ENCODE assay signal across 20 cellular contexts in the genomic region with DNA sequence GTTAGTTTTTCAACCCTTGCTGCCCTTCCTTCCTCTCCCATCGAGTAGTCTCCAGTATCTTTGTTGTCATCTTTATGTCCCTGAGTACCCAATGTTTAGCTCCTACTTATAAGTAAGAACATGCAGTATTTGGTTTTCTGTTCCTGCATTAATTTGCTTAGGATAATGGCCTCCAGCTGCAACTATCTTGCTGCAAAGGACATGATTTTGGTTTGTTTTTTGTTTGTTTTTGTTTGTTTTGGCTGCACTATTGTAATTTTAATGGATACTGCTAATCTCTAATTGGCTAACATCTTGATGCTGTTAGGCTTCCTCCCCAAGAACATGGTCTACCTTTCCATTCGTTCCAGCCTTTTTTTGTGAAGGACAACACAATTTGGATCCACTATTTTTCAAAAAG. TPM values are rescaled to one million over a fixed set of nuclear protein-coding genes. Genes with fewer than 3 reads are reported as not detected.
DNase-seq lines count a peak whose midpoint lies in the region; ATAC-seq and TF ChIP-seq lines count a peak whose summit lies in the region.
"Had no signal": no experiment of that assay in that cellular context is flagged by ENCODE, and none has a peak within 500 bp of the region (broad histone marks: within the 10 kb centered on the region; RNA-seq: fewer than 3 reads in every experiment).

No MANE protein-coding gene starts in this region.

- H3K79me2 ChIP-seq in MM.1S (ENCODE audit: low read length): no peaks in the 10 kb centered on the region

- WGBS in esophagus muscularis mucosa: 61% methylated on average over 2 of the region's 2 CpGs

- no peak for TF ChIP-seq EP300 in esophagus muscularis mucosa (IDR thresholded peaks at IDR 0.05)

- no peaks in the 10 kb centered on the region for H3K27me3 Mint-ChIP-seq in activated naive CD8-positive, alpha-beta T cell treated with anti-CD3 and anti-CD28 coated beads, Interleukin-2, amount 10 ng/mL, durations not matched to agents 7 days and 5 days
- peaks cover 3% of the 10 kb centered on the region for H3K27me3 Mint-ChIP-seq in activated naive CD8-positive, alpha-beta T cell treated with anti-CD3 and anti-CD28 coated beads, Interleukin-2, amount 50 U/mL, for 24 hours
- no peaks in the 10 kb centered on the region for H3K27me3 Mint-ChIP-seq in activated CD8-positive, alpha-beta T cell treated with anti-CD3 and anti-CD28 coated beads for 36 hours
- H3K27me3 Mint-ChIP-seq: CD4-positive, CD25-positive, alpha-beta regulatory T cell had no signal

- H3K27ac ChIP-seq in MM.1S (ENCODE audit: low read length): no peak overlapping the region
- H3K27ac ChIP-seq in esophagus muscularis mucosa (replicated peaks in 1 of 4): no peak overlapping the region
- H3K27ac ChIP-seq: A549, HL-60, Peyer's patch had no signal

- CTCF ChIA-PET in activated CD8-positive, alpha-beta T cell treated with anti-CD3 and anti-CD28 coated beads for 36 hours (lab: Charles Lee): interaction anchor here (3.1 kb wide), 1 partner anchor 52 kb away, joined by 9 read pairs; no protein-coding TSS in a partner anchor

- H2AFZ ChIP-seq in MM.1S (ENCODE audit: low read length): no peak overlapping the region

- peak overlapping the region; percentile 25 for H3K4me3 Mint-ChIP-seq in activated naive CD8-positive, alpha-beta T cell treated with anti-CD3 and anti-CD28 coated beads, Interleukin-2, amount 10 ng/mL, durations not matched to agents 7 days and 5 days
- no peak overlapping the region for H3K4me3 Mint-ChIP-seq in activated naive CD8-positive, alpha-beta T cell treated with anti-CD3 and anti-CD28 coated beads, Interleukin-2, amount 50 U/mL, for 24 hours
- H3K4me3 Mint-ChIP-seq in activated CD8-positive, alpha-beta T cell treated with anti-CD3 and anti-CD28 coated beads for 36 hours: no peak overlapping the region
- H3K4me3 Mint-ChIP-seq: B cell; CD4-positive, CD25-positive, alpha-beta regulatory T cell; H9; HFFc6 had no signal

- POLR2A ChIA-PET in activated naive CD8-positive, alpha-beta T cell treated with anti-CD3 and anti-CD28 coated beads, Interleukin-2, amount 10 ng/mL, durations not matched to agents 7 days and 5 days (lab: Charles Lee): no interaction called here
- POLR2A ChIA-PET in activated CD8-positive, alpha-beta T cell treated with anti-CD3 and anti-CD28 coated beads for 36 hours (lab: Charles Lee): interaction anchor here (1.0 kb wide), 1 partner anchor 20 kb away, joined by 3 read pairs; no protein-coding TSS in a partner anchor

- DNase-seq in activated naive CD8-positive, alpha-beta T cell treated with anti-CD3 and anti-CD28 coated beads, Interleukin-2, amount 10 ng/mL, durations not matched to agents 7 days and 5 days: no peak
- no peak for DNase-seq in activated naive CD8-positive, alpha-beta T cell treated with anti-CD3 and anti-CD28 coated beads, Interleukin-2, amount 50 U/mL, for 24 hours
- no peak for DNase-seq in MM.1S
- DNase-seq in activated CD8-positive, alpha-beta T cell treated with anti-CD3 and anti-CD28 coated beads for 36 hours: no peak
- no peak for DNase-seq in esophagus muscularis mucosa (ENCODE audit: extremely low spot score)
- DNase-seq in NCI-H2196 (lab: John Stamatoyannopoulos, UW; ENCODE audit: unreplicated experiment): no peak
- DNase-seq in NCI-H187 (lab: John Stamatoyannopoulos, UW): no peak
- DNase-seq: DMS79; H9; HFFc6; NCI-H187 treated with DMSO at 0.1 percent for 48 hours; NCI-H2107; NK-92 treated with Interleukin-12 subunit alpha and Interleukin-12 subunit beta, amount 100 ng/mL, for 24 hours; Peyer's patch had no signal

- TF ChIP-seq CTCF in MM.1S (IDR thresholded peaks at IDR 0.05; ENCODE audit: low read length) (no peak), esophagus muscularis mucosa (IDR thresholded peaks at IDR 0.05) (no peak)
- TF ChIP-seq CTCF in activated CD8-positive, alpha-beta T cell treated with anti-CD3 and anti-CD28 coated beads for 36 hours (IDR thresholded peaks at IDR 0.05): no peak

- H3K4me2 ChIP-seq in MM.1S (ENCODE audit: low read depth, low read length): 0 out of 2 replicates have a peak overlapping the region, but pooled peaks have one; percentile 42
- H3K4me2 ChIP-seq: A549 had no signal

- no peak overlapping the region for H3K9ac ChIP-seq in MM.1S (ENCODE audit: low read length)

- no peak for TF ChIP-seq POLR2A in esophagus muscularis mucosa (IDR thresholded peaks at IDR 0.05; ENCODE audit: low read depth)

- peaks cover 8% of the 10 kb centered on the region for H3K36me3 Mint-ChIP-seq in activated naive CD8-positive, alpha-beta T cell treated with anti-CD3 and anti-CD28 coated beads, Interleukin-2, amount 10 ng/mL, durations not matched to agents 7 days and 5 days
- no peaks in the 10 kb centered on the region for H3K36me3 Mint-ChIP-seq in activated naive CD8-positive, alpha-beta T cell treated with anti-CD3 and anti-CD28 coated beads, Interleukin-2, amount 50 U/mL, for 24 hours (ENCODE audit: low read depth)
- no peaks in the 10 kb centered on the region for H3K36me3 Mint-ChIP-seq in activated CD8-positive, alpha-beta T cell treated with anti-CD3 and anti-CD28 coated beads for 36 hours (ENCODE audit: low read depth)
- H3K36me3 Mint-ChIP-seq: CD4-positive, CD25-positive, alpha-beta regulatory T cell had no signal

- no peak for ATAC-seq in activated naive CD8-positive, alpha-beta T cell treated with anti-CD3 and anti-CD28 coated beads, Interleukin-2, amount 10 ng/mL, durations not matched to agents 7 days and 5 days (ENCODE audit: low read depth)
- no peak for ATAC-seq in activated naive CD8-positive, alpha-beta T cell treated with anti-CD3 and anti-CD28 coated beads, Interleukin-2, amount 50 U/mL, for 24 hours
- ATAC-seq in activated CD8-positive, alpha-beta T cell treated with anti-CD3 and anti-CD28 coated beads for 36 hours: no peak
- ATAC-seq: A549, HepG2 had no signal

- no peaks in the 10 kb centered on the region for H3K9me2 ChIP-seq in MM.1S (replicated peaks; ENCODE audit: insufficient read depth, low read length)

- H3K36me3 ChIP-seq in MM.1S (replicated peaks; ENCODE audit: insufficient read depth, low read length): no peaks in the 10 kb centered on the region
- H3K36me3 ChIP-seq in esophagus muscularis mucosa: no peaks in the 10 kb centered on the region
- H3K36me3 ChIP-seq: Peyer's patch had no signal

- H4K20me1 ChIP-seq in MM.1S (ENCODE audit: insufficient read depth, low read length): no peaks in the 10 kb centered on the region

- peaks cover 20% of the 10 kb centered on the region for H3K4me1 ChIP-seq in MM.1S (ENCODE audit: low read length)
- no peaks in the 10 kb centered on the region for H3K4me1 ChIP-seq in esophagus muscularis mucosa
- H3K4me1 ChIP-seq: A549, Peyer's patch had no signal

- H3F3A ChIP-seq in MM.1S (ENCODE audit: insufficient read depth, low read length): no peaks in the 10 kb centered on the region; the same call in 1 of the 2 replicates

- peaks cover 25% of the 10 kb centered on the region for H3K4me1 Mint-ChIP-seq in activated naive CD8-positive, alpha-beta T cell treated with anti-CD3 and anti-CD28 coated beads, Interleukin-2, amount 10 ng/mL, durations not matched to agents 7 days and 5 days
- peaks cover 45% of the 10 kb centered on the region for H3K4me1 Mint-ChIP-seq in activated naive CD8-positive, alpha-beta T cell treated with anti-CD3 and anti-CD28 coated beads, Interleukin-2, amount 50 U/mL, for 24 hours
- H3K4me1 Mint-ChIP-seq in activated CD8-positive, alpha-beta T cell treated with anti-CD3 and anti-CD28 coated beads for 36 hours (ENCODE audit: low read depth): peaks cover 26% of the 10 kb centered on the region

- intact Hi-C loops in activated CD8-positive, alpha-beta T cell treated with anti-CD3 and anti-CD28 coated beads for 36 hours (cut with micrococcal nuclease): no loop called here
- intact Hi-C loops in esophagus muscularis mucosa (cut with DNase I): no loop called here

- H3K9me3 ChIP-seq in MM.1S (replicated peaks; ENCODE audit: insufficient read depth, low read length) (no peaks in the 10 kb centered on the region), esophagus muscularis mucosa (peaks cover 0 to 6% (median 2%) of the 10 kb centered on the region in 4 donors)
- H3K9me3 ChIP-seq: A549, Peyer's patch had no signal

- no peaks in the 10 kb centered on the region for H3K27me3 ChIP-seq in MM.1S (replicated peaks; ENCODE audit: insufficient read depth, low read length)
- no peaks in the 10 kb centered on the region for H3K27me3 ChIP-seq in esophagus muscularis mucosa
- H3K27me3 ChIP-seq: Peyer's patch had no signal

- no peak overlapping the region for H3K4me3 ChIP-seq in MM.1S (ENCODE audit: low read length)
- H3K4me3 ChIP-seq in esophagus muscularis mucosa: no peak overlapping the region
- H3K4me3 ChIP-seq: A549, K562, Peyer's patch had no signal

- peaks cover 6% of the 10 kb centered on the region for H3K9me3 Mint-ChIP-seq in activated naive CD8-positive, alpha-beta T cell treated with anti-CD3 and anti-CD28 coated beads, Interleukin-2, amount 10 ng/mL, durations not matched to agents 7 days and 5 days
- H3K9me3 Mint-ChIP-seq in activated naive CD8-positive, alpha-beta T cell treated with anti-CD3 and anti-CD28 coated beads, Interleukin-2, amount 50 U/mL, for 24 hours: peaks cover 4% of the 10 kb centered on the region
- no peaks in the 10 kb centered on the region for H3K9me3 Mint-ChIP-seq in activated CD8-positive, alpha-beta T cell treated with anti-CD3 and anti-CD28 coated beads for 36 hours
- H3K9me3 Mint-ChIP-seq: HFFc6 had no signal

- no peak overlapping the region for H3K27ac Mint-ChIP-seq in activated naive CD8-positive, alpha-beta T cell treated with anti-CD3 and anti-CD28 coated beads, Interleukin-2, amount 10 ng/mL, durations not matched to agents 7 days and 5 days
- H3K27ac Mint-ChIP-seq in activated naive CD8-positive, alpha-beta T cell treated with anti-CD3 and anti-CD28 coated beads, Interleukin-2, amount 50 U/mL, for 24 hours: no peak overlapping the region
- peak overlapping the region; percentile 8 for H3K27ac Mint-ChIP-seq in activated CD8-positive, alpha-beta T cell treated with anti-CD3 and anti-CD28 coated beads for 36 hours
- H3K27ac Mint-ChIP-seq: B cell, H9, HFFc6 had no signal

RNA-seq across cellular contexts. Expression of gene HNRNPLL, which starts 31.2 kb away (rescaled TPM):
- 10 to 100 TPM; 50.5 to 63.0 TPM for total RNA-seq in activated naive CD8-positive, alpha-beta T cell treated with anti-CD3 and anti-CD28 coated beads, Interleukin-2, amount 10 ng/mL, durations not matched to agents 7 days and 5 days
- total RNA-seq in activated CD8-positive, alpha-beta T cell treated with anti-CD3 and anti-CD28 coated beads for 36 hours: 10 to 100 TPM; 54.9 to 55.3 TPM
- total RNA-seq in esophagus muscularis mucosa: 10 to 100 TPM; 50.2 to 61.5 (median 54.0) TPM

RNA-seq across cellular contexts. Expression of gene GALM, which starts 32.0 kb away (rescaled TPM):
- 10 to 100 TPM; 28.3 to 30.2 TPM for total RNA-seq in activated naive CD8-positive, alpha-beta T cell treated with anti-CD3 and anti-CD28 coated beads, Interleukin-2, amount 10 ng/mL, durations not matched to agents 7 days and 5 days
- total RNA-seq in activated CD8-positive, alpha-beta T cell treated with anti-CD3 and anti-CD28 coated beads for 36 hours: 10 to 100 TPM; 38.3 to 40.6 TPM
- total RNA-seq in esophagus muscularis mucosa: 10 to 100 TPM in 3 of 4 donors, 1 to 10 TPM in 1; 8.3 to 14.6 (median 11.6) TPM
